Comparison of ENCODE assay signal across 8 cellular contexts in genomic region chr2:160210599-160211138, GRCh38. TPM values are rescaled to one million over a fixed set of nuclear protein-coding genes. Genes with fewer than 3 reads are reported as not detected.
DNase-seq lines count a peak whose midpoint lies in the region; ATAC-seq and TF ChIP-seq lines count a peak whose summit lies in the region.

No MANE protein-coding gene starts in this region.

- peak; percentile 94 for ATAC-seq in GM21737 (IDR thresholded peaks at IDR 0.05; ENCODE audit: unreplicated experiment)

- no TSS peak for BruUV-seq in mammary epithelial cell (replicated peaks; lab: Mats Ljungman, UMichigan)

- peak; percentile 88 for DNase-seq in GM12865 (ENCODE audit: low read depth)
- DNase-seq in Karpas-422 = peak; percentile 89
- DNase-seq in mammary epithelial cell = peak; percentile 72
- DNase-seq in lower leg skin (ENCODE audit: low spot score in 2 of 2) = peak; percentile 51 to 90
- peak; percentile 35 for DNase-seq in stimulated activated CD8-positive, alpha-beta memory T cell treated with anti-CD3 and anti-CD28 coated beads, Interleukin-15, amount 100 ng/mL, for 24 hours (ENCODE audit: low read depth)
- DNase-seq in AG08395 (ENCODE audit: low spot score) = no peak

- TF ChIP-seq CTCF in GM12865 (IDR thresholded peaks at IDR 0.05; ENCODE audit: insufficient read depth, low read depth, low read length, missing control alignments) (peak; percentile 95), VCaP (conservative IDR thresholded peaks at IDR 0.05) (peak; percentile 76), mammary epithelial cell (conservative IDR thresholded peaks at IDR 0.05 in 1 of 2, IDR thresholded peaks at IDR 0.05 in 1 of 2; ENCODE audit: extremely low read depth in 1 of 2, insufficient read depth in 1 of 2, low read depth in 1 of 2, low read length in 2 of 2) (peak; percentile 83 to 94), lower leg skin (IDR thresholded peaks at IDR 0.05) (no peak)

- H3K4me3 ChIP-seq in GM12865 (ENCODE audit: low read depth, low read length) (no peak overlapping the region), Karpas-422 (ENCODE audit: low read length) (no peak overlapping the region), mammary epithelial cell (replicated peaks in 1 of 3; ENCODE audit: insufficient read depth in 1 of 3, low read depth in 2 of 3, low read length in 3 of 3) (no peak overlapping the region), lower leg skin (ENCODE audit: low read depth, poor library complexity, severe bottlenecking) (no peak overlapping the region)

- TF ChIP-seq POLR2A in lower leg skin (IDR thresholded peaks at IDR 0.05) = no peak

- no peaks in the 10 kb centered on the region for H3K4me1 ChIP-seq in Karpas-422 (ENCODE audit: low read length)
- peaks cover 74% of the 10 kb centered on the region for H3K4me1 ChIP-seq in mammary epithelial cell (ENCODE audit: insufficient read depth, low read length)

- H3K9ac ChIP-seq in Karpas-422 (ENCODE audit: low read length) = no peak overlapping the region
- H3K9ac ChIP-seq in mammary epithelial cell (ENCODE audit: insufficient read depth, low read length) = no peak overlapping the region

- 75% methylated on average over 11 of the region's 11 CpGs for WGBS in mammary epithelial cell (ENCODE audit: low coverage, missing lambda C conversion rate)
- 42 to 44% methylated on average over 11 of the region's 11 CpGs for WGBS in lower leg skin, 2 donors

- peaks cover 4% of the 10 kb centered on the region; the same call in 1 of the 2 replicates for H3K9me3 ChIP-seq in Karpas-422 (ENCODE audit: low read length)
- peaks cover 4% of the 10 kb centered on the region for H3K9me3 ChIP-seq in mammary epithelial cell (replicated peaks; ENCODE audit: insufficient read depth, low read length)

- dilution Hi-C loops in mammary epithelial cell (cut with HindIII; ENCODE audit: low sequenced_read_pairs) = no loop called here

- no peaks in the 10 kb centered on the region for H3K27me3 ChIP-seq in Karpas-422 (ENCODE audit: low read length)
- H3K27me3 ChIP-seq in mammary epithelial cell (ENCODE audit: insufficient read depth, low read length) = no peaks in the 10 kb centered on the region

- H3K27ac ChIP-seq in Karpas-422 (ENCODE audit: low read length) (no peak overlapping the region), VCaP (peak overlapping the region; percentile 39), mammary epithelial cell (ENCODE audit: insufficient read depth, low read depth, low read length) (peak overlapping the region; percentile 97)

- in situ Hi-C loops in mammary epithelial cell (cut with MboI; ENCODE audit: low sequenced_read_pairs in 2 of 2) = no loop called here

- H3K36me3 ChIP-seq in Karpas-422 (ENCODE audit: insufficient read depth, low read length) (no peaks in the 10 kb centered on the region), mammary epithelial cell (ENCODE audit: insufficient read depth, low read length) (no peaks in the 10 kb centered on the region)

- intact Hi-C loops in mammary epithelial cell (cut with micrococcal nuclease) = no loop called here
- intact Hi-C loops in lower leg skin (cut with DNase I; ENCODE audit: low total_unique reads) = no loop called here

- no peak overlapping the region for H2AFZ ChIP-seq in Karpas-422 (ENCODE audit: low read length)
- H2AFZ ChIP-seq in mammary epithelial cell (ENCODE audit: low read depth, low read length) = no peak overlapping the region

- H4K20me1 ChIP-seq in Karpas-422 (ENCODE audit: insufficient read depth, low read depth, low read length) = no peaks in the 10 kb centered on the region
- H4K20me1 ChIP-seq in mammary epithelial cell (ENCODE audit: insufficient read depth, low read length) = no peaks in the 10 kb centered on the region

- H3K9me2 ChIP-seq in Karpas-422 (replicated peaks; ENCODE audit: insufficient read depth, low read length) = no peaks in the 10 kb centered on the region

- CTCF ChIA-PET in mammary epithelial cell (lab: Charles Lee; ENCODE audit: low non-redundant PET) = interaction anchor here (0.6 to 0.8 kb wide), 2 partner anchors 16 to 30 kb away, joined by 3 to 4 read pairs; no protein-coding TSS in a partner anchor

- H3K4me2 ChIP-seq in Karpas-422 (ENCODE audit: low read depth, low read length, poor library complexity, severe bottlenecking) = no peak overlapping the region
- H3K4me2 ChIP-seq in mammary epithelial cell (ENCODE audit: insufficient read depth, low read depth, low read length) = no peak overlapping the region

- H3K79me2 ChIP-seq in Karpas-422 (ENCODE audit: low read length) (no peaks in the 10 kb centered on the region), mammary epithelial cell (ENCODE audit: insufficient read depth, low read length) (peaks cover 7% of the 10 kb centered on the region)

RNA-seq across cellular contexts. Expression of gene ITGB6, which starts 10.6 kb away (rescaled TPM):
- not detected in 2 replicates for total RNA-seq in Karpas-422 (2014; rRNA removed; shearing (Covaris generic); ENCODE audit: low replicate concordance)
- total RNA-seq in mammary epithelial cell = 100 to 1,000 TPM; 186 to 461 TPM
- polyA plus RNA-seq in mammary epithelial cell = 162 TPM
- polyA minus RNA-seq in mammary epithelial cell = 233 TPM
- total RNA-seq in lower leg skin = 1 to 10 TPM; 1.8 to 7.5 (median 6.6) TPM

Comparison
In these comparisons a context has a peak if more than half of its experiments do, and no peak if none do; other contexts are left out.
1. CTCF ChIP-seq: peak in GM12865 (single experiment), VCaP (single experiment) and mammary epithelial cell (2 of 2); none in lower leg skin (0 of 3).
2. RNA of gene ITGB6, which starts 10.6 kb away (total RNA-seq): 186 to 461 TPM in mammary epithelial cell; 1.8 to 7.5 TPM in lower leg skin and not detected in Karpas-422; every median in the first group is over 10 times any median in the second.